In the genomic region with DNA sequence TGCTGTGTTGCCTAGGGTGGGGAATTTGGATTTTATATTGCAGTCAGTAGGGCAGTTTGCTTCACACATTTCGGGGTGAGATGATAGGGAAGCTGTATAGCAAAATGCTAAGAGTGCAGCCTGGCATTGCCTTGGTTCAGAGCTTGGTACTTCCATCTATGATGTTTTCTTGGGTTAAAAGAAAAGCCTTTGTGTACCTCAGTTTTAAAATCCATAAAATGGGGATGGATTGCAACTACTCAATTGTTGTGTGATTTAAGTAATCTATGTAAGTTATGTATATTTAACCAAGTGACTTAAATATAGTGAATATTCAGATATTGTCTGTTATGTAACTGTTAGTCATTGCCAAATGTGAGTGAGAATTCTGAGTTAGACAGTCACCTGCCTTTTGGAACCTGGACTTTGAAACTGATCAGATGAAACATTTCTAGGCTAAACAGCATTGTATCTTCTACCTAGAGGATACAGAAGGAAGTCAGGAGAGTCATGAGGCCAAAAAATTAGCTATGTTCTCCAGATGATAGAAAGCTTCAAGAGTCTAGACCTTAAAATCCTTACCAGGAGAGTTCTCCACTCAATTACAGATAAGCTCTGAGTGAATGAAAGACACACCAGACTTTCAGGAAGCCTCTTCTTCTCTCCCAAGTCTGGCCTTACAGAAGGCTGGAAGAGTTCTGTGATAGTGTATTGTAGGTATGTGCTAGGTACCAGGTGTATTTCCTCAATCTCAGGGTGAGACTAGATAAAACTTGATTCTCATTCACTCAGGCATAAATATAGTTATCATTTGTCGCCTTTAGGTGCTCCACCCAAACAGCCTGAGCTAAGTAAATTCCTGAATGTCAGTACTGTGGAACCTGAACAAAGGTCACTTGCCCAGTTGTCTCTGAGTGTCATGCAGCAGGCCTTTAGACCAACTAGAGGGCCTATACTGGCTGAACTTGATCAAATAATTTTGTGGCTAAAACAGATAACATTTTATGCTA, we compare ENCODE assay signal across 1 cellular context.
TF ChIP-seq lines count a peak whose summit lies in the region.

No MANE protein-coding gene starts in this region.

TF ChIP-seq in GM12878, 131 proteins besides CTCF, POLR2A, EP300 and RAD21:
- TF ChIP-seq NFXL1 (IDR thresholded peaks at IDR 0.05; ENCODE audit: borderline replicate concordance): no peak
TF ChIP-seq in GM12878: peak in this region for 0.
